In genomic region chr22:43110444-43110926, GRCh38 we compare ENCODE assay signal across 8 cellular contexts. TPM values are rescaled to one million over a fixed set of nuclear protein-coding genes. Genes with fewer than 3 reads are reported as not detected.
DNase-seq lines count a peak whose midpoint lies in the region; ATAC-seq, FAIRE-seq and TF ChIP-seq lines count a peak whose summit lies in the region.

Gene BIK (plus strand): TSS chr22:43110750. CDS start chr22:43124023, 13,273 bp downstream.

- dilution Hi-C loops in endothelial cell of umbilical vein (cut with MboI; ENCODE audit: extremely low pct_ligation_motif_present, low sequenced_read_pairs) = no loop called here

- ATAC-seq in GM19324 (IDR thresholded peaks at IDR 0.05; ENCODE audit: low FRiP score, unreplicated experiment) = peak; percentile 51
- peak; percentile 76 for ATAC-seq in activated CD8-positive, alpha-beta T cell treated with anti-CD3 and anti-CD28 coated beads, Interleukin-2, amount 10 ng/mL, durations not matched to agents 7 days and 5 days
- ATAC-seq in upper lobe of left lung (ENCODE audit: low FRiP score in 2 of 2) = peak; percentile 24 to 72

- BruUV-seq in endothelial cell of umbilical vein (replicated peaks; lab: Mats Ljungman, UMichigan) = no TSS peak

- peak within 1 kb of the TSS; percentile 76 for H3K4me2 ChIP-seq in endothelial cell of umbilical vein (ENCODE audit: insufficient read depth, low read length)

- no peaks in the 10 kb centered on the region; the same call in 1 of the 2 replicates for H3K9me3 ChIP-seq in AG04450 (ENCODE audit: control insufficient read depth, insufficient read depth, low read length)
- no peaks in the 10 kb centered on the region for H3K9me3 ChIP-seq in endothelial cell of umbilical vein (replicated peaks; ENCODE audit: control insufficient read depth, insufficient read depth, low read length)
- H3K9me3 ChIP-seq in upper lobe of left lung = no peaks in the 10 kb centered on the region

- H3K4me1 ChIP-seq in endothelial cell of umbilical vein (ENCODE audit: control insufficient read depth, extremely low read depth, insufficient read depth, low read length) (no peaks in the 10 kb centered on the region), upper lobe of left lung (peaks cover 14 to 31% (median 24%) of the 10 kb centered on the region in 4 donors)

- H3K36me3 Mint-ChIP-seq in activated CD8-positive, alpha-beta T cell treated with anti-CD3 and anti-CD28 coated beads, Interleukin-2, amount 10 ng/mL, durations not matched to agents 7 days and 5 days (ENCODE audit: low read depth) = no peaks in the 10 kb centered on the region

- peaks cover 13% of the 10 kb centered on the region for H3K27me3 Mint-ChIP-seq in activated CD8-positive, alpha-beta T cell treated with anti-CD3 and anti-CD28 coated beads, Interleukin-2, amount 10 ng/mL, durations not matched to agents 7 days and 5 days (ENCODE audit: low read depth)

- no peak for FAIRE-seq in endothelial cell of umbilical vein (lab: Jason Lieb, UNC)

- H3K27ac Mint-ChIP-seq in activated CD8-positive, alpha-beta T cell treated with anti-CD3 and anti-CD28 coated beads, Interleukin-2, amount 10 ng/mL, durations not matched to agents 7 days and 5 days = no peak within 1 kb of the TSS

- H3K27ac ChIP-seq in AG04450 (ENCODE audit: low read depth, low read length) = no peak within 1 kb of the TSS
- no peak within 1 kb of the TSS for H3K27ac ChIP-seq in endothelial cell of umbilical vein (ENCODE audit: insufficient read depth, low read depth, low read length)
- H3K27ac ChIP-seq in upper lobe of left lung = peak within 1 kb of the TSS in 2 of 4 donors; percentile 30 to 79

- H3K79me2 ChIP-seq in endothelial cell of umbilical vein (ENCODE audit: control insufficient read depth, insufficient read depth, low read length) = no peaks in the 10 kb centered on the region

- H4K20me1 ChIP-seq in endothelial cell of umbilical vein (replicated peaks; ENCODE audit: control insufficient read depth, extremely low read depth, insufficient read depth, low read length) = no peaks in the 10 kb centered on the region

- H3K9me3 Mint-ChIP-seq in activated CD8-positive, alpha-beta T cell treated with anti-CD3 and anti-CD28 coated beads, Interleukin-2, amount 10 ng/mL, durations not matched to agents 7 days and 5 days (ENCODE audit: insufficient read depth) = no peaks in the 10 kb centered on the region

- intact Hi-C loops in endothelial cell of umbilical vein (cut with micrococcal nuclease) = loop anchor here (2.0 kb wide), 1 partner anchor 26 kb away; no protein-coding TSS in a partner anchor

- POLR2A ChIA-PET in AG04450 (lab: Yijun Ruan, JAX) = no interaction called here
- POLR2A ChIA-PET in activated CD8-positive, alpha-beta T cell treated with anti-CD3 and anti-CD28 coated beads, Interleukin-2, amount 10 ng/mL, durations not matched to agents 7 days and 5 days (lab: Charles Lee) = interaction anchor here (0.8 kb wide), 1 partner anchor 20 kb away, joined by 5 read pairs; no protein-coding TSS in a partner anchor
- POLR2A ChIA-PET in endothelial cell of umbilical vein (lab: Charles Lee) = interaction anchor here (0.9 kb wide), 1 partner anchor 495 kb away, joined by 3 read pairs; no protein-coding TSS in a partner anchor

- no peak for DNase-seq in AG04450 (ENCODE audit: low read depth, low spot score)
- DNase-seq in NCI-H2171 treated with DMSO at 0.1 percent for 48 hours (lab: John Stamatoyannopoulos, UW) = peak; percentile 47
- DNase-seq in activated CD8-positive, alpha-beta T cell treated with anti-CD3 and anti-CD28 coated beads, Interleukin-2, amount 10 ng/mL, durations not matched to agents 7 days and 5 days = peak; percentile 53
- peak; percentile 47 for DNase-seq in endothelial cell of umbilical vein (ENCODE audit: low read depth, low spot score)
- DNase-seq in myocyte (ENCODE audit: low read depth) = peak; percentile 58
- DNase-seq in upper lobe of left lung = peak; percentile 63 to 91
- DNase-seq in DMS114 treated with DMSO at 0.1 percent for 48 hours (lab: John Stamatoyannopoulos, UW; ENCODE audit: unreplicated experiment) = no peak

- CTCF ChIA-PET in AG04450 (lab: Charles Lee) (no interaction called here), endothelial cell of umbilical vein (lab: Charles Lee) (interaction anchor here (0.9 to 3.6 kb wide), 6 partner anchors 12 to 118 kb away, joined by 4 to 17 read pairs (median 4); no protein-coding TSS in a partner anchor)
- CTCF ChIA-PET in activated CD8-positive, alpha-beta T cell treated with anti-CD3 and anti-CD28 coated beads, Interleukin-2, amount 10 ng/mL, durations not matched to agents 7 days and 5 days (lab: Charles Lee) = interaction anchor here (0.8 to 1.8 kb wide), 4 partner anchors 9 to 77 kb away, joined by 3 to 6 read pairs (median 4); partner anchors contain the start of genes MCAT and TTLL12

- WGBS in upper lobe of left lung, 2 donors = 0 to 1% methylated on average over 14 to 33 of the region's 49 CpGs

- peak within 1 kb of the TSS; percentile 91 for H2AFZ ChIP-seq in endothelial cell of umbilical vein (ENCODE audit: low read depth, low read length)

- no peaks in the 10 kb centered on the region for H3K9me1 ChIP-seq in endothelial cell of umbilical vein (replicated peaks; ENCODE audit: control insufficient read depth, extremely low read depth, insufficient read depth, low read length)

- peak within 1 kb of the TSS; percentile 52 for H3K4me3 ChIP-seq in AG04450 (ENCODE audit: low read depth, low read length)
- peak within 1 kb of the TSS; percentile 19 to 51 (median 50) for H3K4me3 ChIP-seq in endothelial cell of umbilical vein (replicated peaks in 1 of 3; ENCODE audit: insufficient read depth in 1 of 3, low read depth in 1 of 3, low read length in 3 of 3)
- H3K4me3 ChIP-seq in upper lobe of left lung = peak within 1 kb of the TSS; percentile 27 to 79 (median 66)

- peaks cover 62% of the 10 kb centered on the region for H3K27me3 ChIP-seq in AG04450 (ENCODE audit: control insufficient read depth, insufficient read depth, low read length)
- H3K27me3 ChIP-seq in endothelial cell of umbilical vein (ENCODE audit: control insufficient read depth in 2 of 2, insufficient read depth in 2 of 2, low read length in 2 of 2) = peaks cover 16 to 26% of the 10 kb centered on the region in 2 experiments
- H3K27me3 ChIP-seq in upper lobe of left lung = no peaks in the 10 kb centered on the region

- no peaks in the 10 kb centered on the region for H3K36me3 ChIP-seq in endothelial cell of umbilical vein (ENCODE audit: control insufficient read depth in 2 of 2, extremely low read depth in 1 of 2, insufficient read depth in 2 of 2, low read length in 2 of 2)
- H3K36me3 ChIP-seq in upper lobe of left lung = no peaks in the 10 kb centered on the region

- no peak for TF ChIP-seq EP300 in upper lobe of left lung (IDR thresholded peaks at IDR 0.05)

- TF ChIP-seq POLR2A in endothelial cell of umbilical vein (IDR thresholded peaks at IDR 0.05; ENCODE audit: low read depth, low read length) (no peak), upper lobe of left lung (IDR thresholded peaks at IDR 0.05) (peak in 1 of 4 donors; percentile 50)

- H3K9ac ChIP-seq in endothelial cell of umbilical vein (replicated peaks; ENCODE audit: extremely low read depth, insufficient read depth, low read length) = peak within 1 kb of the TSS; percentile 7

- H3K4me1 Mint-ChIP-seq in activated CD8-positive, alpha-beta T cell treated with anti-CD3 and anti-CD28 coated beads, Interleukin-2, amount 10 ng/mL, durations not matched to agents 7 days and 5 days (ENCODE audit: low read depth) = peaks cover 7% of the 10 kb centered on the region

- peak; percentile 37 for TF ChIP-seq CTCF in AG04450 (IDR thresholded peaks at IDR 0.05; ENCODE audit: low read depth, low read length)
- peak; percentile 19 to 53 for TF ChIP-seq CTCF in endothelial cell of umbilical vein (IDR thresholded peaks at IDR 0.05; ENCODE audit: extremely low read depth in 1 of 2, insufficient read depth in 1 of 2, low read depth in 1 of 2, low read length in 2 of 2)
- peak in 1 of 6 experiments; percentile 10 for TF ChIP-seq CTCF in upper lobe of left lung (IDR thresholded peaks at IDR 0.05)

- peak within 1 kb of the TSS; percentile 61 for H3K4me3 Mint-ChIP-seq in activated CD8-positive, alpha-beta T cell treated with anti-CD3 and anti-CD28 coated beads, Interleukin-2, amount 10 ng/mL, durations not matched to agents 7 days and 5 days

TF ChIP-seq in endothelial cell of umbilical vein, 7 proteins besides CTCF, POLR2A, EP300 and RAD21:
- TF ChIP-seq EZH2 (IDR thresholded peaks at IDR 0.05; ENCODE audit: borderline replicate concordance, low read depth, low read length, severe bottlenecking) = peak; percentile 51
- no peak for TF ChIP-seq JUN (IDR thresholded peaks at IDR 0.05; ENCODE audit: borderline replicate concordance, insufficient read depth, insufficient read length, low read depth)

RNA-seq across cellular contexts. Expression of gene BIK, which starts in this region (rescaled TPM):
- polyA plus RNA-seq in AG04450 (2011; rRNA removed) (not detected in 2 replicates), endothelial cell of umbilical vein (0.57 and 0.95 TPM in 2 replicates)
- not detected in 2 replicates for polyA minus RNA-seq in AG04450 (2011; rRNA and poly(A)+ RNA removed)
- 1 to 10 TPM; 1.7 to 2.0 TPM for total RNA-seq in activated CD8-positive, alpha-beta T cell treated with anti-CD3 and anti-CD28 coated beads, Interleukin-2, amount 10 ng/mL, durations not matched to agents 7 days and 5 days
- total RNA-seq in endothelial cell of umbilical vein (0.49 TPM in 1 of 2 replicates, not detected in the other), myocyte (not detected in 2 replicates), upper lobe of left lung (1 to 10 TPM in 4 of 6 donors, not detected in 2; 2.3 to 6.2 (median 2.7) TPM)
- 0.19 and 0.55 TPM in 2 replicates for polyA plus RNA-seq in endothelial cell of umbilical vein (2011; cell fraction: cytosol; rRNA removed)
- 0.17 and 0.21 TPM in 2 replicates for polyA plus RNA-seq in endothelial cell of umbilical vein (2011; cell fraction: nucleus; rRNA removed)
- 0.23 and 0.44 TPM in 2 replicates for polyA plus RNA-seq in endothelial cell of umbilical vein (2012)
- polyA minus RNA-seq in endothelial cell of umbilical vein = not detected in 2 replicates
- polyA minus RNA-seq in endothelial cell of umbilical vein (2011; cell fraction: cytosol; rRNA and poly(A)+ RNA removed) = 2.5 TPM
- polyA minus RNA-seq in endothelial cell of umbilical vein (2011; cell fraction: nucleus; rRNA and poly(A)+ RNA removed) = not detected in 2 replicates
- polyA plus RNA-seq in myocyte (2012) = not detected

Comparison
In these comparisons a context has a peak if more than half of its experiments do, and no peak if none do; other contexts are left out.
1. Peak in DNase-seq in myocyte; RNA of the gene not detected or under 1 TPM.
2. DNase-seq: peak in NCI-H2171 treated with DMSO at 0.1 percent for 48 hours (single experiment), activated CD8-positive, alpha-beta T cell treated with anti-CD3 and anti-CD28 coated beads, Interleukin-2, amount 10 ng/mL, durations not matched to agents 7 days and 5 days (single experiment), endothelial cell of umbilical vein (single experiment) and upper lobe of left lung (2 of 2); none in AG04450 (single experiment) and DMS114 treated with DMSO at 0.1 percent for 48 hours (single experiment).
3. Peak in every context shown above with its lines, with median percentiles within 50 percentile points of each other: H3K4me3 ChIP-seq and ATAC-seq.